In the genomic region with DNA sequence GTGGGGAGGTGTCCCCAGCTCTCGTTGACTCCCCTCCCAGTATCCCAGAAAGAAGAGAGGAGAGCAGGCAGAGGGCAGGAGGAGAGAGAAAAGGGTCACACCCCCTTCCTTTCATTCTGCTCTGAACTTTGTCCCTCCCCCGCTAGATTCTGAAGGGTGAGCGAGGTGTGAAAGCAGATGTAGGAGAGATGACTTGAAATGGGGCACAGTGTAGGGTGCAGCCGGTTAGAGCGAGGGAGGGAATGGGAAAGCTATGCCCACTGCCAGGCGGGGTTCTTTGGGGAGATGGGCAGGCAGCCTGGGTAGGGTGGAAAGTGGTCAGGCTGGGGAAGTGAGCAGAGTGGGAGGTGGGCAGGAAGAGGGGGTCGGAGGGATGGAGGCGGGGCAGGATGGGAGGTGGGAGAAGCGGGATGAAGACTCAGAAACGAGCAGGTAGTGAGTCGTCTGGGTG, we compare ENCODE assay signal across 13 cellular contexts. TPM values are rescaled to one million over a fixed set of nuclear protein-coding genes. Genes with fewer than 3 reads are reported as not detected.
DNase-seq lines count a peak whose midpoint lies in the region; ATAC-seq, FAIRE-seq and TF ChIP-seq lines count a peak whose summit lies in the region.
"Had no signal": no experiment of that assay in that cellular context is flagged by ENCODE, and none has a peak within 500 bp of the region (broad histone marks: within the 10 kb centered on the region; RNA-seq: fewer than 3 reads in every experiment).

No MANE protein-coding gene starts in this region.

- peak overlapping the region; percentile 57 for H3K4me2 ChIP-seq in keratinocyte (ENCODE audit: control insufficient read depth, extremely low read depth, insufficient read depth, low read depth, low read length)

- peaks cover 17% of the 10 kb centered on the region for H3K4me1 Mint-ChIP-seq in activated naive CD4-positive, alpha-beta T cell treated with anti-CD3 and anti-CD28 coated beads for 36 hours (ENCODE audit: low read depth)
- peaks cover 21% of the 10 kb centered on the region for H3K4me1 Mint-ChIP-seq in activated naive CD8-positive, alpha-beta T cell (ENCODE audit: low read depth)
- H3K4me1 Mint-ChIP-seq in stimulated activated naive CD8-positive, alpha-beta T cell treated with anti-CD3 and anti-CD28 coated beads, Interleukin-15, amount 100 ng/mL, for 72 hours: peaks cover 33% of the 10 kb centered on the region

- TF ChIP-seq CTCF in keratinocyte (optimal IDR thresholded peaks at IDR 0.05 in 1 of 3, IDR thresholded peaks at IDR 0.05 in 1 of 3, conservative IDR thresholded peaks at IDR 0.05 in 1 of 3; ENCODE audit: extremely low read depth in 1 of 3, insufficient read depth in 2 of 3, low read length in 3 of 3): no peak
- TF ChIP-seq CTCF in BE2C (IDR thresholded peaks at IDR 0.05; ENCODE audit: low read depth, low read length): no peak

- H4K20me1 ChIP-seq in keratinocyte (ENCODE audit: control insufficient read depth, extremely low read depth, insufficient read depth, low read length): no peaks in the 10 kb centered on the region

- TF ChIP-seq POLR2A in GM18505 (IDR thresholded peaks at IDR 0.05; ENCODE audit: borderline replicate concordance, extremely low read depth, insufficient read depth, insufficient read length): no peak

- no peaks in the 10 kb centered on the region for H3K36me3 Mint-ChIP-seq in activated naive CD4-positive, alpha-beta T cell treated with anti-CD3 and anti-CD28 coated beads for 36 hours (ENCODE audit: low read depth)
- H3K36me3 Mint-ChIP-seq in activated naive CD8-positive, alpha-beta T cell: no peaks in the 10 kb centered on the region

- DNase-seq in activated naive CD4-positive, alpha-beta T cell treated with anti-CD3 and anti-CD28 coated beads for 36 hours: peak; percentile 52
- DNase-seq in activated naive CD4-positive, alpha-beta T cell treated with anti-CD3 and anti-CD28 coated beads, Interleukin-2, amount 50 U/mL, for 16 hours: no peak
- DNase-seq in keratinocyte (ENCODE audit: low read depth, low spot score): no peak
- no peak for DNase-seq in stimulated activated naive CD8-positive, alpha-beta T cell treated with anti-CD3 and anti-CD28 coated beads, Interleukin-15, amount 100 ng/mL, for 72 hours
- DNase-seq in NCI-H1694 (lab: John Stamatoyannopoulos, UW): no peak
- DNase-seq in BE2C: no peak
- DNase-seq: erythroblast, NCI-H226, ovary had no signal

- ATAC-seq in stimulated activated naive CD8-positive, alpha-beta T cell treated with anti-CD3 and anti-CD28 coated beads, Interleukin-15, amount 100 ng/mL, for 72 hours: peak; percentile 70
- no peak for ATAC-seq in GM18505 (IDR thresholded peaks at IDR 0.05; ENCODE audit: unreplicated experiment)

- intact Hi-C loops in activated naive CD4-positive, alpha-beta T cell treated with anti-CD3 and anti-CD28 coated beads for 36 hours (cut with micrococcal nuclease): no loop called here

- H3K27ac ChIP-seq in keratinocyte (ENCODE audit: control insufficient read depth, insufficient read depth, low read length): no peak overlapping the region
- H3K27ac ChIP-seq: ovary, testis had no signal

- CTCF ChIA-PET in activated naive CD4-positive, alpha-beta T cell treated with anti-CD3 and anti-CD28 coated beads for 36 hours (lab: Charles Lee): interaction anchor here (0.9 to 2.6 kb wide), 7 partner anchors 9 to 126 kb away, joined by 3 to 16 read pairs (median 3); no protein-coding TSS in a partner anchor

- H3K4me3 ChIP-seq in keratinocyte (ENCODE audit: control insufficient read depth in 2 of 3, extremely low read depth in 1 of 3, insufficient read depth in 2 of 3, low read depth in 1 of 3, low read length in 3 of 3) (peak overlapping the region in 1 of 3 experiments; percentile 20), BE2C (ENCODE audit: low read depth, low read length) (no peak overlapping the region)
- H3K4me3 ChIP-seq: ovary had no signal

- no peak overlapping the region for H3K27ac Mint-ChIP-seq in activated naive CD4-positive, alpha-beta T cell treated with anti-CD3 and anti-CD28 coated beads for 36 hours
- H3K27ac Mint-ChIP-seq in activated naive CD8-positive, alpha-beta T cell: no peak overlapping the region
- H3K27ac Mint-ChIP-seq in stimulated activated naive CD8-positive, alpha-beta T cell treated with anti-CD3 and anti-CD28 coated beads, Interleukin-15, amount 100 ng/mL, for 72 hours: peak overlapping the region in 1 of 2 donors; percentile 29

- no peak for FAIRE-seq in keratinocyte (lab: Jason Lieb, UNC)

- H2AFZ ChIP-seq in keratinocyte (ENCODE audit: control insufficient read depth, low read length): peak overlapping the region; percentile 16

- H3K9ac ChIP-seq in keratinocyte (ENCODE audit: control insufficient read depth, extremely low read depth, insufficient read depth, low read length): no peak overlapping the region

- no peaks in the 10 kb centered on the region for H3K9me3 Mint-ChIP-seq in activated naive CD4-positive, alpha-beta T cell treated with anti-CD3 and anti-CD28 coated beads for 36 hours
- H3K9me3 Mint-ChIP-seq in activated naive CD8-positive, alpha-beta T cell (ENCODE audit: low read depth): no peaks in the 10 kb centered on the region
- no peaks in the 10 kb centered on the region for H3K9me3 Mint-ChIP-seq in stimulated activated naive CD8-positive, alpha-beta T cell treated with anti-CD3 and anti-CD28 coated beads, Interleukin-15, amount 100 ng/mL, for 72 hours

- peaks cover 16% of the 10 kb centered on the region for H3K27me3 Mint-ChIP-seq in activated naive CD4-positive, alpha-beta T cell treated with anti-CD3 and anti-CD28 coated beads for 36 hours (ENCODE audit: low read depth)
- H3K27me3 Mint-ChIP-seq in activated naive CD8-positive, alpha-beta T cell: peaks cover 26% of the 10 kb centered on the region
- peaks cover 16% of the 10 kb centered on the region for H3K27me3 Mint-ChIP-seq in stimulated activated naive CD8-positive, alpha-beta T cell treated with anti-CD3 and anti-CD28 coated beads, Interleukin-15, amount 100 ng/mL, for 72 hours

- peaks cover 45% of the 10 kb centered on the region for H3K27me3 ChIP-seq in keratinocyte (ENCODE audit: control insufficient read depth, extremely low read depth, insufficient read depth, low read length)
- H3K27me3 ChIP-seq in BE2C: peaks cover 69% of the 10 kb centered on the region
- H3K27me3 ChIP-seq: ovary, testis had no signal

- H3K36me3 ChIP-seq in keratinocyte (ENCODE audit: control insufficient read depth in 2 of 2, extremely low read depth in 1 of 2, insufficient read depth in 2 of 2, low read length in 2 of 2): no peaks in the 10 kb centered on the region
- no peaks in the 10 kb centered on the region for H3K36me3 ChIP-seq in BE2C
- H3K36me3 ChIP-seq: ovary had no signal

- H3K79me2 ChIP-seq in keratinocyte (ENCODE audit: control insufficient read depth, insufficient read depth, low read length): no peaks in the 10 kb centered on the region

- peak overlapping the region; percentile 49 for H3K4me3 Mint-ChIP-seq in activated naive CD4-positive, alpha-beta T cell treated with anti-CD3 and anti-CD28 coated beads for 36 hours
- H3K4me3 Mint-ChIP-seq in activated naive CD8-positive, alpha-beta T cell: peak overlapping the region; percentile 81
- H3K4me3 Mint-ChIP-seq in stimulated activated naive CD8-positive, alpha-beta T cell treated with anti-CD3 and anti-CD28 coated beads, Interleukin-15, amount 100 ng/mL, for 72 hours: peak overlapping the region; percentile 79

- dilution Hi-C loops in keratinocyte (cut with MboI; ENCODE audit: extremely low pct_ligation_motif_present, low sequenced_read_pairs): no loop called here

- H3K9me3 ChIP-seq in keratinocyte (ENCODE audit: control insufficient read depth, low read depth, low read length): no peaks in the 10 kb centered on the region
- no peaks in the 10 kb centered on the region for H3K9me3 ChIP-seq in BE2C
- H3K9me3 ChIP-seq: ovary, testis had no signal

- H3K9me1 ChIP-seq in keratinocyte (ENCODE audit: control insufficient read depth, extremely low read depth, insufficient read depth, low read length): no peaks in the 10 kb centered on the region

- H3K4me1 ChIP-seq in keratinocyte (ENCODE audit: control insufficient read depth, extremely low read depth, insufficient read depth, low read length) (no peaks in the 10 kb centered on the region), BE2C (no peaks in the 10 kb centered on the region)

RNA-seq across cellular contexts. Expression of a gene that starts 11.6 kb away (rescaled TPM):
- 1 to 10 TPM; 8.1 to 8.3 TPM for total RNA-seq in activated naive CD4-positive, alpha-beta T cell treated with anti-CD3 and anti-CD28 coated beads for 36 hours
- 51.8 to 142 TPM (median 67.3 TPM) in 3 replicates for polyA plus RNA-seq in keratinocyte
- polyA plus RNA-seq in keratinocyte (2011; ENCODE audit: low read depth): 76.8 TPM
- polyA plus RNA-seq in keratinocyte (2011; cell fraction: cytosol; rRNA removed): 62.3 and 80.9 TPM in 2 replicates
- polyA plus RNA-seq in keratinocyte (2011; cell fraction: nucleus; rRNA removed): 258 and 301 TPM in 2 replicates
- polyA plus RNA-seq in keratinocyte (2012; ENCODE audit: low replicate concordance): 39.2 and 84.4 TPM in 2 replicates
- 73.5 to 96.9 TPM (median 75.4 TPM) in 3 replicates for polyA minus RNA-seq in keratinocyte
- polyA minus RNA-seq in keratinocyte (2011; cell fraction: cytosol; rRNA and poly(A)+ RNA removed): 25.3 TPM
- polyA minus RNA-seq in keratinocyte (2011; cell fraction: nucleus; rRNA and poly(A)+ RNA removed): 52.4 and 69.3 TPM in 2 replicates
- 13.1 TPM for polyA plus RNA-seq in BE2C (2012; ENCODE audit: insufficient read depth, insufficient read length, low read depth)

RNA-seq across cellular contexts. Expression of a gene that starts 12.9 kb away (rescaled TPM):
- total RNA-seq in activated naive CD4-positive, alpha-beta T cell treated with anti-CD3 and anti-CD28 coated beads for 36 hours: not detected
- polyA plus RNA-seq in keratinocyte: not detected in 3 replicates
- not detected for polyA plus RNA-seq in keratinocyte (2011; ENCODE audit: low read depth)
- not detected in 2 replicates for polyA plus RNA-seq in keratinocyte (2011; cell fraction: cytosol; rRNA removed)
- not detected in 2 replicates for polyA plus RNA-seq in keratinocyte (2011; cell fraction: nucleus; rRNA removed)
- not detected in 2 replicates for polyA plus RNA-seq in keratinocyte (2012; ENCODE audit: low replicate concordance)
- polyA minus RNA-seq in keratinocyte: not detected in 3 replicates
- not detected for polyA minus RNA-seq in keratinocyte (2011; cell fraction: cytosol; rRNA and poly(A)+ RNA removed)
- polyA minus RNA-seq in keratinocyte (2011; cell fraction: nucleus; rRNA and poly(A)+ RNA removed): not detected in 2 replicates
- polyA plus RNA-seq in BE2C (2012; ENCODE audit: insufficient read depth, insufficient read length, low read depth): not detected
- total RNA-seq: ovary, testis had no signal
- polyA plus RNA-seq: BJ, ovary had no signal
